In the genomic region with DNA sequence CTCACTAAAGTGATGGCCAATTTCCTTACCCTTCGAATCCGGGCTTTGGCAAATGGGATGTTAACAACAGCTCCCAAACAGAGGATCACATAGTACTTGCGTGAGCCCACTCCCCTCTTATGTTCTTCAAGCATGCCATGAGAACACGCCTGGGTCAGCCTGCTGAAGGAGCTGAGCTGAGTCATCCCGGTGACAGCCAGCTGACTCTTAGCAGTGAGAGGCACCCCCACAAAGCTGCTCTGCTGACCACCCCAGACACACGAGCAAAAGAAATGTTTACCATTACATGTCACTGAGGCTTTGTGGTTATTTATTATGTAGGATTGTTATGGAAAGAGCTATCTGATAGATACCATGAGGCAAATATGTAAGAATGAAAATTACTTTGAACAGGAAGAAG, we compare ENCODE assay signal across 1 cellular context.
TF ChIP-seq lines count a peak whose summit lies in the region.

No MANE protein-coding gene starts in this region.

TF ChIP-seq in H1, 55 proteins besides CTCF, POLR2A, EP300 and RAD21:
- TF ChIP-seq NANOG (IDR thresholded peaks at IDR 0.05; ENCODE audit: insufficient read depth, low read depth, low read length, poor library complexity, severe bottlenecking) = no peak
- no peak for TF ChIP-seq POLR2AphosphoS5 (IDR thresholded peaks at IDR 0.05; ENCODE audit: low read depth, low read length)
- TF ChIP-seq SRF (IDR thresholded peaks at IDR 0.05; ENCODE audit: low read depth, low read length) = no peak
- TF ChIP-seq BACH1 (IDR thresholded peaks at IDR 0.05; ENCODE audit: low read length) = no peak
- no peak for TF ChIP-seq PHF8 (conservative IDR thresholded peaks at IDR 0.05; ENCODE audit: low read depth, low read length)
- TF ChIP-seq TAF7 (optimal IDR thresholded peaks at IDR 0.05; ENCODE audit: borderline replicate concordance, low read depth, low read length) = no peak
- no peak for TF ChIP-seq KDM4A (IDR thresholded peaks at IDR 0.05; ENCODE audit: low read depth, low read length, severe bottlenecking)
- no peak for TF ChIP-seq MAFK (IDR thresholded peaks at IDR 0.05; ENCODE audit: low read depth, low read length)
- TF ChIP-seq EGR1 (IDR thresholded peaks at IDR 0.05; ENCODE audit: borderline replicate concordance, low read depth, low read length) = no peak
- TF ChIP-seq, protein P1, sequence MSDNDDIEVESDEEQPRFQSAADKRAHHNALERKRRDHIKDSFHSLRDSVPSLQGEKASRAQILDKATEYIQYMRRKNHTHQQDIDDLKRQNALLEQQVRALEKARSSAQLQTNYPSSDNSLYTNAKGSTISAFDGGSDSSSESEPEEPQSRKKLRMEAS (IDR thresholded peaks at IDR 0.05) = no peak
- TF ChIP-seq SP1 (IDR thresholded peaks at IDR 0.05; ENCODE audit: low read depth, low read length) = no peak
- TF ChIP-seq RXRA (IDR thresholded peaks at IDR 0.05; ENCODE audit: insufficient read depth, low read depth, low read length) = no peak
- TF ChIP-seq SAP30 (IDR thresholded peaks at IDR 0.05; ENCODE audit: insufficient read depth, insufficient replicate concordance, low read length) = no peak
